In genomic region chr12:69324797-69325466, GRCh38 we compare ENCODE assay signal across 11 cellular contexts. TPM values are rescaled to one million over a fixed set of nuclear protein-coding genes. Genes with fewer than 3 reads are reported as not detected.
DNase-seq lines count a peak whose midpoint lies in the region; ATAC-seq and TF ChIP-seq lines count a peak whose summit lies in the region.
"Had no signal": no experiment of that assay in that cellular context is flagged by ENCODE, and none has a peak within 500 bp of the region (broad histone marks: within the 10 kb centered on the region; RNA-seq: fewer than 3 reads in every experiment).

No MANE protein-coding gene starts in this region.

- no peak overlapping the region for H3K27ac ChIP-seq in coronary artery

- H3K27ac Mint-ChIP-seq in central memory CD8-positive, alpha-beta T cell (ENCODE audit: low read depth) = no peak overlapping the region
- H3K27ac Mint-ChIP-seq: natural killer cell treated with Interleukin-12 subunit alpha and Interleukin-12 subunit beta and Interleukin-15 and Interleukin-18, amount 100 ng/mL, for 72 hours had no signal

- TF ChIP-seq CTCF in coronary artery (IDR thresholded peaks at IDR 0.05) = no peak

- peaks cover 3% of the 10 kb centered on the region for H3K36me3 Mint-ChIP-seq in central memory CD8-positive, alpha-beta T cell (ENCODE audit: insufficient read depth)
- H3K36me3 Mint-ChIP-seq: natural killer cell treated with Interleukin-12 subunit alpha and Interleukin-12 subunit beta and Interleukin-15 and Interleukin-18, amount 100 ng/mL, for 72 hours had no signal

- peaks cover 38% of the 10 kb centered on the region for H3K27me3 Mint-ChIP-seq in central memory CD8-positive, alpha-beta T cell

- H3K4me1 Mint-ChIP-seq in central memory CD8-positive, alpha-beta T cell = peaks cover 7% of the 10 kb centered on the region

- intact Hi-C loops in cardiac septum (cut with DNase I) = no loop called here

- DNase-seq in central memory CD8-positive, alpha-beta T cell (ENCODE audit: low spot score in 2 of 2) = no peak
- DNase-seq in cardiac septum (ENCODE audit: low spot score) (no peak), retina (no peak), HuH-7.5 (ENCODE audit: low spot score) (no peak), coronary artery (ENCODE audit: low spot score) (no peak)
- DNase-seq: caudate nucleus, head of caudate nucleus had no signal

- no peak overlapping the region for H3K4me3 Mint-ChIP-seq in central memory CD8-positive, alpha-beta T cell
- H3K4me3 Mint-ChIP-seq: natural killer cell treated with Interleukin-12 subunit alpha and Interleukin-12 subunit beta and Interleukin-15 and Interleukin-18, amount 100 ng/mL, for 72 hours had no signal

- ATAC-seq in GM18858 (IDR thresholded peaks at IDR 0.05; ENCODE audit: unreplicated experiment) = peak; percentile 95
- ATAC-seq in GM21723 (IDR thresholded peaks at IDR 0.05; ENCODE audit: unreplicated experiment) = peak; percentile 91
- peak; percentile 96 for ATAC-seq in HG03442 (IDR thresholded peaks at IDR 0.05; ENCODE audit: unreplicated experiment)
- peak; percentile 22 for ATAC-seq in central memory CD8-positive, alpha-beta T cell (replicated peaks; ENCODE audit: extremely low read depth, poor library complexity, severe bottlenecking)
- ATAC-seq: natural killer cell treated with Interleukin-12 subunit alpha and Interleukin-12 subunit beta and Interleukin-15 and Interleukin-18, amount 100 ng/mL, for 72 hours had no signal

- H3K4me3 ChIP-seq in coronary artery = no peak overlapping the region

- H3K9me3 Mint-ChIP-seq in central memory CD8-positive, alpha-beta T cell = no peaks in the 10 kb centered on the region
- H3K9me3 Mint-ChIP-seq: natural killer cell treated with Interleukin-12 subunit alpha and Interleukin-12 subunit beta and Interleukin-15 and Interleukin-18, amount 100 ng/mL, for 72 hours had no signal

RNA-seq across cellular contexts. Expression of gene LYZ, which starts 23.2 kb away (rescaled TPM):
- total RNA-seq in cardiac septum = 32.9 TPM

RNA-seq across cellular contexts. Expression of gene YEATS4, which starts 34.6 kb away (rescaled TPM):
- total RNA-seq in cardiac septum = 14.6 TPM

Comparison
In these comparisons a context has a peak if more than half of its experiments do, and no peak if none do; other contexts are left out.
1. ATAC-seq: peak in every context shown above with its lines; median percentile 96 in HG03442; 95 in GM18858; 91 in GM21723; 22 in central memory CD8-positive, alpha-beta T cell.